Comparison of ENCODE assay signal across 8 cellular contexts in the genomic region with DNA sequence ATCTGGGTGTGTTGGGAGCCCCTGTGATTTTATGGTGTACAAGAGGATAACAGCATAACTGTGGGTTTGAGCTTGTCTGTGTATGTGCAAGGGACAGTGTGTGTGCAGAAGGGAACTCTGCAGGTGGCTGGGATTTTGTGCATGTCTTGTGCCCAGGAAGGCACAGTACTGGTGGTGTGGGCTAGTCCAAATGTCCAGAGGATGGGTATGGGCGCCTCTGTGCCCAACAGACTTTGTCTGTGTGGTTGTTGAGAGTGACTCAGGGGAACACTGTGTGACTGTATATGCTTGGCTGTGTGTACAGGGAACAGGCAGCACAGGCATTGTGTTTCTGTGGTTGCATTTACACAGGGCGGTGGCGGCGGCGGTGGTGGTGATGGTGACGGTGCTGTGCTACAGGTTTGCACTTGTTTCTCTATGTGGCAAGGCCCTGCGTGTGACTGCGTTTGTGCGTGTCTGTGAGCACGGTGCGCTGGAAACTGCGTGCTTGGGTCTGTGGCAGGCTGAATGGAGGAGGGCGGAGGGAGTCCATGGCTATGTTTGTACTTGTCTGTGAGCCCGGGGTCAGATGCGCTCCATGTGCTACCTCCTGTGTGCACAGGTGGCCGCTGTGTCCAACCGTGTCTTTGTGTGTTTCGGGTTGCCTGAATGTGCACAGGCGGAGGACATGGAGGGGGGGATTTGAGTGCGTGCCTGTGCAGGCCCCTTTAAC. TPM values are rescaled to one million over a fixed set of nuclear protein-coding genes. Genes with fewer than 3 reads are reported as not detected.
DNase-seq lines count a peak whose midpoint lies in the region; ATAC-seq, FAIRE-seq and TF ChIP-seq lines count a peak whose summit lies in the region.

No MANE protein-coding gene starts in this region.

- no peak for TF ChIP-seq RAD21 in H1 (IDR thresholded peaks at IDR 0.05 in 1 of 2, conservative IDR thresholded peaks at IDR 0.05 in 1 of 2; ENCODE audit: low read depth in 2 of 2, low read length in 2 of 2)

- H3K14ac ChIP-seq in H1 (ENCODE audit: insufficient read length), result no peak overlapping the region

- no peaks in the 10 kb centered on the region for H3K36me3 ChIP-seq in H1 (ENCODE audit: control insufficient read depth in 2 of 4, insufficient read depth in 4 of 4, low read length in 3 of 4)

- no peaks in the 10 kb centered on the region for H3K79me2 ChIP-seq in H1 (ENCODE audit: control insufficient read depth in 1 of 2, insufficient read depth in 2 of 2, low read length in 2 of 2)

- no peak overlapping the region for H3K4me3 ChIP-seq in H1 (ENCODE audit: extremely low read depth in 1 of 4, insufficient read depth in 2 of 4, low read depth in 3 of 4, low read length in 4 of 4)
- peak overlapping the region; percentile 20 for H3K4me3 ChIP-seq in skeletal muscle cell (ENCODE audit: low read depth, low read length)

- H3K27ac Mint-ChIP-seq in activated CD8-positive, alpha-beta T cell treated with anti-CD3 and anti-CD28 coated beads for 36 hours, result peak overlapping the region; percentile 96

- 0 out of 2 replicates have a peak overlapping the region, but pooled peaks have one; percentile 54 for H2AK5ac ChIP-seq in H1 (ENCODE audit: low read depth, low read length)

- no peaks in the 10 kb centered on the region for H3K9me3 ChIP-seq in H1 (ENCODE audit: insufficient read depth in 2 of 2, low read depth in 1 of 2, low read length in 1 of 2)

- H3K27me3 Mint-ChIP-seq in activated CD8-positive, alpha-beta T cell treated with anti-CD3 and anti-CD28 coated beads for 36 hours, result no peaks in the 10 kb centered on the region

- TF ChIP-seq POLR2A in H1 (IDR thresholded peaks at IDR 0.05; ENCODE audit: control extremely low read depth in 1 of 2, low read depth in 2 of 2, low read length in 2 of 2), result no peak

- H3K4me1 ChIP-seq in H1 (replicated peaks in 1 of 4; ENCODE audit: control insufficient read depth in 3 of 4, insufficient read depth in 4 of 4, low read length in 3 of 4), result peaks cover 9 to 56% (median 41%) of the 10 kb centered on the region in 4 experiments

- H3K27me3 ChIP-seq in H1 (replicated peaks in 1 of 4; ENCODE audit: control insufficient read depth in 3 of 4, extremely low read depth in 1 of 4, insufficient read depth in 3 of 4, low read length in 3 of 4), result no peaks in the 10 kb centered on the region

- H3K23ac ChIP-seq in H1 (ENCODE audit: insufficient read length), result no peak overlapping the region

- ATAC-seq in activated CD8-positive, alpha-beta T cell treated with anti-CD3 and anti-CD28 coated beads for 36 hours, result peak; percentile 31
- ATAC-seq in left lobe of liver, result no peak
- ATAC-seq in HG02885 (IDR thresholded peaks at IDR 0.05; ENCODE audit: poor library complexity, unreplicated experiment), result no peak
- no peak for ATAC-seq in HG03442 (IDR thresholded peaks at IDR 0.05; ENCODE audit: unreplicated experiment)
- no peak for ATAC-seq in GM21723 (IDR thresholded peaks at IDR 0.05; ENCODE audit: unreplicated experiment)

- H4K8ac ChIP-seq in H1 (ENCODE audit: extremely low read depth, insufficient read depth, low read length), result peak overlapping the region; percentile 81

- no peak for TF ChIP-seq EP300 in H1 (IDR thresholded peaks at IDR 0.05; ENCODE audit: borderline replicate concordance in 1 of 2, low read depth in 2 of 2, low read length in 2 of 2)

- no peak overlapping the region for H4K5ac ChIP-seq in H1 (ENCODE audit: insufficient read length, low read depth, low read length)

- peak overlapping the region; percentile 3; the same call in 1 of the 2 replicates for H3K18ac ChIP-seq in H1 (ENCODE audit: extremely low read depth, low read length)

- H2BK5ac ChIP-seq in H1 (ENCODE audit: low read depth, low read length), result peak overlapping the region; percentile 96

- H4K20me1 ChIP-seq in H1 (replicated peaks in 1 of 2; ENCODE audit: control insufficient read depth in 1 of 2, insufficient read depth in 2 of 2, low read length in 2 of 2), result peaks cover 0 to 2% of the 10 kb centered on the region in 2 experiments

- peak overlapping the region; percentile 93 for H2BK20ac ChIP-seq in H1 (ENCODE audit: low read length)

- no peak overlapping the region for H3K4me2 ChIP-seq in H1 (ENCODE audit: insufficient read depth in 1 of 2, low read depth in 2 of 2, low read length in 2 of 2)

- CTCF ChIA-PET in activated CD8-positive, alpha-beta T cell treated with anti-CD3 and anti-CD28 coated beads for 36 hours (lab: Charles Lee), result interaction anchor here (0.7 to 9.8 kb wide), 13 partner anchors 13 to 147 kb away, joined by 3 to 54 read pairs (median 4); partner anchors contain the start of gene AHDC1
- CTCF ChIA-PET in H1 (lab: Charles Lee; ENCODE audit: partially characterized antibody), result interaction anchor here (0.7 to 8.6 kb wide), 30 partner anchors 10 to 223 kb away, joined by 3 to 110 read pairs (median 5); partner anchors contain the start of genes AHDC1 and WASF2

- POLR2A ChIA-PET in activated CD8-positive, alpha-beta T cell treated with anti-CD3 and anti-CD28 coated beads for 36 hours (lab: Charles Lee), result interaction anchor here (0.6 to 4.1 kb wide), 24 partner anchors 8 to 1439 kb away, joined by 3 to 21 read pairs (median 4); partner anchors contain the start of gene WASF2
- POLR2A ChIA-PET in H1 (lab: Charles Lee; ENCODE audit: partially characterized antibody), result interaction anchor here (0.6 to 2.1 kb wide), 6 partner anchors 14 to 143 kb away, joined by 3 to 6 read pairs (median 4); no protein-coding TSS in a partner anchor

- peak overlapping the region; percentile 57 for H3K4ac ChIP-seq in H1 (replicated peaks; ENCODE audit: insufficient read length, low read depth, low read length)

- TF ChIP-seq CTCF in activated CD8-positive, alpha-beta T cell treated with anti-CD3 and anti-CD28 coated beads for 36 hours (IDR thresholded peaks at IDR 0.05), result no peak
- TF ChIP-seq CTCF in H1 (IDR thresholded peaks at IDR 0.05; ENCODE audit: control extremely low read depth in 1 of 3, insufficient read depth in 1 of 3, low read depth in 1 of 3, low read length in 3 of 3), result no peak

- no peak overlapping the region for H3K56ac ChIP-seq in H1 (replicated peaks; ENCODE audit: insufficient read length, low read depth, low read length)

- peak overlapping the region; percentile 98 for H2BK15ac ChIP-seq in H1 (ENCODE audit: low read length)

- peak; percentile 31 for DNase-seq in NCI-H2107 treated with DMSO at 0.1 percent for 48 hours (lab: John Stamatoyannopoulos, UW; ENCODE audit: unreplicated experiment)
- peak; percentile 87 for DNase-seq in activated CD8-positive, alpha-beta T cell treated with anti-CD3 and anti-CD28 coated beads for 36 hours
- no peak for DNase-seq in H1 (ENCODE audit: low read depth in 1 of 2, low spot score in 2 of 2)
- no peak for DNase-seq in skeletal muscle cell (ENCODE audit: low read depth)
- no peak for DNase-seq in left lobe of liver (ENCODE audit: low spot score)

- WGBS in H1 (ENCODE audit: extremely low coverage in 1 of 2, insufficient coverage in 1 of 2, insufficient read length in 1 of 2, insufficient replicate concordance in 2 of 2, low coverage in 1 of 2, low lambda C conversion rate in 2 of 2, missing lambda C conversion rate in 1 of 2), 2 experiments, result 93% methylated on average over 20 of the region's 20 CpGs; no CpG with 5 or more reads in 1 of the 2 experiments

- FAIRE-seq in H1 (lab: Jason Lieb, UNC), result no peak

- no peaks in the 10 kb centered on the region for H3K9me3 Mint-ChIP-seq in activated CD8-positive, alpha-beta T cell treated with anti-CD3 and anti-CD28 coated beads for 36 hours

- H3K36me3 Mint-ChIP-seq in activated CD8-positive, alpha-beta T cell treated with anti-CD3 and anti-CD28 coated beads for 36 hours (ENCODE audit: low read depth), result peaks cover 35% of the 10 kb centered on the region

- peaks cover 10% of the 10 kb centered on the region for H3K23me2 ChIP-seq in H1 (ENCODE audit: low read depth, low read length)

- 0 out of 2 replicates have a peak overlapping the region, but pooled peaks have one; percentile 23 for H2AFZ ChIP-seq in H1 (ENCODE audit: low read length)

- intact Hi-C loops in activated CD8-positive, alpha-beta T cell treated with anti-CD3 and anti-CD28 coated beads for 36 hours (cut with micrococcal nuclease), result loop anchor here (5.0 to 10.0 kb wide), 4 partner anchors 35 to 142 kb away; no protein-coding TSS in a partner anchor

- peaks cover 65% of the 10 kb centered on the region for H3K4me1 Mint-ChIP-seq in activated CD8-positive, alpha-beta T cell treated with anti-CD3 and anti-CD28 coated beads for 36 hours (ENCODE audit: low read depth)

- peak overlapping the region; percentile 6; the same call in 1 of the 2 replicates for H3K27ac ChIP-seq in H1 (ENCODE audit: low read depth, low read length)

- peak overlapping the region; percentile 97; the same call in 1 of the 2 replicates for H2BK12ac ChIP-seq in H1 (ENCODE audit: low read depth, low read length)

- H3K4me3 Mint-ChIP-seq in activated CD8-positive, alpha-beta T cell treated with anti-CD3 and anti-CD28 coated beads for 36 hours, result peak overlapping the region; percentile 97

- H3K9ac ChIP-seq in H1 (replicated peaks in 1 of 4; ENCODE audit: extremely low read depth in 1 of 4, low read depth in 3 of 4, low read length in 3 of 4), result no peak overlapping the region

- no peak overlapping the region for H2BK120ac ChIP-seq in H1 (replicated peaks; ENCODE audit: low read depth, low read length)

- H4K91ac ChIP-seq in H1 (replicated peaks; ENCODE audit: insufficient read length, low read length), result peak overlapping the region; percentile 87

- H3K79me1 ChIP-seq in H1 (ENCODE audit: low read depth, low read length), result no peaks in the 10 kb centered on the region

TF ChIP-seq in H1, 55 proteins besides CTCF, POLR2A, EP300 and RAD21 (continues in another document):
- no peak for TF ChIP-seq FOSL1 (IDR thresholded peaks at IDR 0.05; ENCODE audit: insufficient read depth, low read depth, low read length)
- no peak for TF ChIP-seq NRF1 (IDR thresholded peaks at IDR 0.05; ENCODE audit: low read depth, low read length)
- TF ChIP-seq ASH2L (IDR thresholded peaks at IDR 0.05; ENCODE audit: low read length), result no peak
- no peak for TF ChIP-seq EGR1 (IDR thresholded peaks at IDR 0.05; ENCODE audit: borderline replicate concordance, low read depth, low read length)
- TF ChIP-seq CHD2 (IDR thresholded peaks at IDR 0.05; ENCODE audit: low read length), result no peak
- no peak; a peak in 1 of 4 replicates for TF ChIP-seq SIN3A (conservative IDR thresholded peaks at IDR 0.05 in 1 of 2, IDR thresholded peaks at IDR 0.05 in 1 of 2; ENCODE audit: low read depth in 1 of 2, low read length in 2 of 2)

RNA-seq across cellular contexts. Expression of gene WASF2, which starts 32.3 kb away (rescaled TPM):
- 100 to 1,000 TPM; 108 to 111 TPM for total RNA-seq in activated CD8-positive, alpha-beta T cell treated with anti-CD3 and anti-CD28 coated beads for 36 hours
- 78.9 and 86.6 TPM in 2 replicates for total RNA-seq in H1 (2021; fragmentation: NEBNext Ultra II Directional; extraction: Animal tissue kit (Norgen Biotek cat#: 25700))
- 32.1 and 44.3 TPM in 2 replicates for polyA plus RNA-seq in H1 (2011; rRNA removed)
- polyA plus RNA-seq in H1 (2011; cell fraction: cytosol; rRNA removed), result 26.2 TPM
- polyA plus RNA-seq in H1 (2011; cell fraction: nucleus; rRNA removed), result 60.6 TPM
- polyA plus RNA-seq in H1 (2012, experiment 1 of 2), result 42.0 to 51.1 TPM (median 44.6 TPM) in 4 replicates
- 36.9 TPM for polyA plus RNA-seq in H1 (2012, experiment 2 of 2)
- 43.5 TPM for polyA plus RNA-seq in H1 (2013, experiment 1 of 2)
- 43.4 TPM for polyA plus RNA-seq in H1 (2013, experiment 2 of 2)
- polyA minus RNA-seq in H1 (2011; rRNA and poly(A)+ RNA removed), result 32.2 and 35.0 TPM in 2 replicates
- polyA minus RNA-seq in H1 (2011; cell fraction: cytosol; rRNA and poly(A)+ RNA removed), result 28.4 TPM
- polyA minus RNA-seq in H1 (2011; cell fraction: nucleus; rRNA and poly(A)+ RNA removed), result 26.5 TPM
- 27.9 TPM for total RNA-seq in left lobe of liver

Comparison
In these comparisons a context has a peak if more than half of its experiments do, and no peak if none do; other contexts are left out.
1. DNase-seq: peak in NCI-H2107 treated with DMSO at 0.1 percent for 48 hours (single experiment) and activated CD8-positive, alpha-beta T cell treated with anti-CD3 and anti-CD28 coated beads for 36 hours (single experiment); none in H1 (0 of 2), skeletal muscle cell (single experiment) and left lobe of liver (single experiment).